8 cellular contexts compared by ENCODE assay signal in genomic region chr9:133121200-133122166, GRCh38. TPM values are rescaled to one million over a fixed set of nuclear protein-coding genes. Genes with fewer than 3 reads are reported as not detected.
DNase-seq lines count a peak whose midpoint lies in the region; ATAC-seq, FAIRE-seq and TF ChIP-seq lines count a peak whose summit lies in the region.

Gene RALGDS (minus strand): TSS chr9:133121240. CDS start chr9:133121154, 86 bp downstream.

- peak within 1 kb of the TSS; percentile 96 for H3K27ac ChIP-seq in CD4-positive, CD25-positive, alpha-beta regulatory T cell (ENCODE audit: insufficient read depth, low read length, poor library complexity, severe bottlenecking)
- peak within 1 kb of the TSS; percentile 64 for H3K27ac ChIP-seq in OCI-LY1 (ENCODE audit: low read depth, low read length, poor library complexity, severe bottlenecking)

- no peaks in the 10 kb centered on the region for H3K9me2 ChIP-seq in OCI-LY1 (ENCODE audit: low read depth, low read length)

- H3K4me3 Mint-ChIP-seq in CD4-positive, CD25-positive, alpha-beta regulatory T cell, result peak within 1 kb of the TSS; percentile 82 to 93 (median 85)
- H3K4me3 Mint-ChIP-seq in endothelial cell (ENCODE audit: unreplicated experiment) (peak within 1 kb of the TSS; percentile 91), mesothelial cell of epicardium (peak within 1 kb of the TSS; percentile 75)

- H2AFZ ChIP-seq in OCI-LY1 (ENCODE audit: low read length), result no peak within 1 kb of the TSS

- peaks cover 0 to under 1% (median 0%) of the 10 kb centered on the region in 7 donors for H3K9me3 Mint-ChIP-seq in CD4-positive, CD25-positive, alpha-beta regulatory T cell
- H3K9me3 Mint-ChIP-seq in endothelial cell (ENCODE audit: unreplicated experiment) (no peaks in the 10 kb centered on the region), mesothelial cell of epicardium (no peaks in the 10 kb centered on the region)

- peak within 1 kb of the TSS; percentile 69 for H3K9ac ChIP-seq in OCI-LY1 (ENCODE audit: low read length)

- peaks cover 20 to 88% (median 47%) of the 10 kb centered on the region in 4 donors for H3K4me1 Mint-ChIP-seq in CD4-positive, CD25-positive, alpha-beta regulatory T cell
- H3K4me1 Mint-ChIP-seq in endothelial cell (ENCODE audit: unreplicated experiment) (peaks cover 56% of the 10 kb centered on the region), mesothelial cell of epicardium (peaks cover 54% of the 10 kb centered on the region)

- H3K9me3 ChIP-seq in CD4-positive, CD25-positive, alpha-beta regulatory T cell (ENCODE audit: control insufficient read depth in 2 of 2, low read length in 2 of 2), result no peaks in the 10 kb centered on the region
- H3K9me3 ChIP-seq in OCI-LY1 (ENCODE audit: low read length), result no peaks in the 10 kb centered on the region

- H3F3A ChIP-seq in OCI-LY1 (ENCODE audit: insufficient read depth, low read length), result no peaks in the 10 kb centered on the region

- peak; percentile 86 to 90 (median 89) for DNase-seq in CD4-positive, CD25-positive, alpha-beta regulatory T cell
- DNase-seq in GM20000 (ENCODE audit: low spot score), result peak; percentile 99
- peak; percentile 75 for DNase-seq in HTR-8/SVneo (ENCODE audit: insufficient read length, low spot score)
- peak; percentile 91 for DNase-seq in activated CD8-positive, alpha-beta memory T cell treated with anti-CD3 and anti-CD28 coated beads, Interleukin-2, amount 50 U/mL, for 4 hours
- peak; percentile 90 for DNase-seq in endothelial cell (ENCODE audit: low spot score)
- peak; percentile 79 to 81 for DNase-seq in mesothelial cell of epicardium (ENCODE audit: low spot score in 2 of 2, unreplicated experiment in 2 of 2)
- peak; percentile 79 to 82 for DNase-seq in stimulated activated CD8-positive, alpha-beta memory T cell treated with anti-CD3 and anti-CD28 coated beads, Interleukin-15, amount 100 ng/mL, for 4 hours (ENCODE audit: low read depth in 2 of 2)

- no peaks in the 10 kb centered on the region for H4K20me1 ChIP-seq in OCI-LY1 (ENCODE audit: insufficient read depth, low read length)

- peak within 1 kb of the TSS; percentile 95 for H3K4me2 ChIP-seq in OCI-LY1 (ENCODE audit: low read length)

- ATAC-seq in CD4-positive, CD25-positive, alpha-beta regulatory T cell (ENCODE audit: low read depth in 2 of 2), result peak; percentile 80 to 81

- no peak for TF ChIP-seq CTCF in GM20000 (IDR thresholded peaks at IDR 0.05; ENCODE audit: extremely low read depth, missing control alignments)
- no peak for TF ChIP-seq CTCF in OCI-LY1 (IDR thresholded peaks at IDR 0.05; ENCODE audit: low read length)
- no peak for TF ChIP-seq CTCF in endothelial cell (IDR thresholded peaks at IDR 0.05; ENCODE audit: unreplicated experiment)
- TF ChIP-seq CTCF in mesothelial cell of epicardium (IDR thresholded peaks at IDR 0.05; ENCODE audit: unreplicated experiment), result no peak

- no peaks in the 10 kb centered on the region for H3K36me3 Mint-ChIP-seq in CD4-positive, CD25-positive, alpha-beta regulatory T cell
- H3K36me3 Mint-ChIP-seq in endothelial cell (ENCODE audit: low read depth, unreplicated experiment), result peaks cover 24% of the 10 kb centered on the region
- no peaks in the 10 kb centered on the region for H3K36me3 Mint-ChIP-seq in mesothelial cell of epicardium

- no peaks in the 10 kb centered on the region for H3K79me2 ChIP-seq in OCI-LY1 (ENCODE audit: insufficient read depth, low read length)

- H3K36me3 ChIP-seq in CD4-positive, CD25-positive, alpha-beta regulatory T cell (ENCODE audit: control insufficient read depth, insufficient read depth, low read length), result no peaks in the 10 kb centered on the region
- no peaks in the 10 kb centered on the region; the same call in 1 of the 2 replicates for H3K36me3 ChIP-seq in OCI-LY1 (ENCODE audit: insufficient read depth, low read length)

- H3K27ac Mint-ChIP-seq in CD4-positive, CD25-positive, alpha-beta regulatory T cell, result peak within 1 kb of the TSS; percentile 90 to 100 (median 97)
- H3K27ac Mint-ChIP-seq in endothelial cell (ENCODE audit: unreplicated experiment) (peak within 1 kb of the TSS; percentile 83), mesothelial cell of epicardium (peak within 1 kb of the TSS; percentile 85)

- H3K27me3 Mint-ChIP-seq in CD4-positive, CD25-positive, alpha-beta regulatory T cell, result no peaks in the 10 kb centered on the region
- H3K27me3 Mint-ChIP-seq in endothelial cell (ENCODE audit: unreplicated experiment) (peaks cover 20% of the 10 kb centered on the region), mesothelial cell of epicardium (ENCODE audit: low read depth) (no peaks in the 10 kb centered on the region)

- H3K4me1 ChIP-seq in CD4-positive, CD25-positive, alpha-beta regulatory T cell (ENCODE audit: control insufficient read depth, insufficient read depth, low read length, poor library complexity, severe bottlenecking), result peaks cover 85% of the 10 kb centered on the region
- peaks cover 24% of the 10 kb centered on the region for H3K4me1 ChIP-seq in OCI-LY1 (ENCODE audit: insufficient read depth, low read length, severe bottlenecking)

- FAIRE-seq in HTR-8/SVneo (lab: Jason Lieb, UNC), result no peak

- peak within 1 kb of the TSS; percentile 49 for H3K4me3 ChIP-seq in CD4-positive, CD25-positive, alpha-beta regulatory T cell (ENCODE audit: low read depth, low read length)
- peak within 1 kb of the TSS; percentile 67 for H3K4me3 ChIP-seq in OCI-LY1 (ENCODE audit: low read depth, low read length, poor library complexity, severe bottlenecking)

- H3K27me3 ChIP-seq in CD4-positive, CD25-positive, alpha-beta regulatory T cell (ENCODE audit: control insufficient read depth, insufficient read depth, low read length), result no peaks in the 10 kb centered on the region
- no peaks in the 10 kb centered on the region for H3K27me3 ChIP-seq in OCI-LY1 (ENCODE audit: insufficient read depth, low read length)

RNA-seq across cellular contexts. Expression of gene RALGDS, which starts in this region (rescaled TPM):
- total RNA-seq in CD4-positive, CD25-positive, alpha-beta regulatory T cell, result 228 TPM
- polyA plus RNA-seq in CD4-positive, CD25-positive, alpha-beta regulatory T cell, result 10 to 100 TPM; 34.6 to 64.2 (median 49.2) TPM
- total RNA-seq in endothelial cell (ENCODE audit: unreplicated experiment), result 80.6 TPM
- total RNA-seq in mesothelial cell of epicardium, result 78.9 to 83.5 TPM (median 82.9 TPM) in 3 replicates

Comparison
In these comparisons a context has a peak if more than half of its experiments do, and no peak if none do; other contexts are left out.
1. Peak in every context shown above with its lines: DNase-seq, ATAC-seq, H3K4me3 ChIP-seq and H3K27ac ChIP-seq.